ENCODE assay signal across 8 cellular contexts in the genomic region with DNA sequence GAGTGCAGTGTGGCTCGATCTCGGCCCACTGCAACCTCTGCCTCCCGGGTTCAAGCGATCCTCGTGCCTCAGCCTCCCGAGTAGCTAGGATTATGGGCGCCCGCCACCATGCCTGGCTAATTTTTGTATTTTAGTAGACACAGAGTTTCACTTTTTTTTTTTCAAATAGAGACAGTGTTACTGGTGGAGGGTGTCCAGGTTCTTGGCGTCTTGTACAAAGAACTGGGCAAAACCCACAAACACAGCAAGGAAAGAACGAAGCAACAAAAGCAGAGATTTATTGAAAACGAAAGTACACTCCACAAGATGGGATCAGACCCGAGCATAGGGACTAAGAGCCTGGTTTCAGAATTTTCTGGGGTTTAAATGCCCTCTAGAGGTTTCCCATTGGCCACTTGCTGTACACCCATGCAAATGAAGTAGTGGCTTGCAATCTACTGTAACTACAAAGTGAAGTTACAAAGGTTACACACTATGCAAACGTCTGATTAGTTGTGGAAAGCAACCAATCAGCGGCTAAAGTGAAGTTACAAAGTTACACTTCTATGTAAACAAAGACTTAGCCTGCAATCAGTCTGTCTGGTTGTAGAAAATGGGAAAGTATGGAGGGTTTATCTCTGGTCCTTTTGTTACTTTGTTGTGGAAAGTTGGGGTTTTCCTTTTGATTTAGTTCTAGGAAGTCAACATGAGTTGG.
DNase-seq lines count a peak whose midpoint lies in the region; ATAC-seq and TF ChIP-seq lines count a peak whose summit lies in the region.

No MANE protein-coding gene starts in this region.

- H3K27me3 Mint-ChIP-seq in T-helper 17 cell, result no peaks in the 10 kb centered on the region

- peaks cover 4% of the 10 kb centered on the region for H3K4me1 Mint-ChIP-seq in T-helper 17 cell

- H3K4me3 ChIP-seq in right lobe of liver, result peak overlapping the region; percentile 1 to 49 (median 45)
- no peak overlapping the region for H3K4me3 ChIP-seq in uterus

- no peaks in the 10 kb centered on the region for H3K27me3 ChIP-seq in right lobe of liver
- no peaks in the 10 kb centered on the region for H3K27me3 ChIP-seq in uterus

- H3K9me3 ChIP-seq in T-helper 17 cell (ENCODE audit: control insufficient read depth, low read length, poor library complexity, severe bottlenecking) (no peaks in the 10 kb centered on the region), right lobe of liver (no peaks in the 10 kb centered on the region), uterus (no peaks in the 10 kb centered on the region)

- H3K4me1 ChIP-seq in right lobe of liver (peaks cover 0 to 27% (median 8%) of the 10 kb centered on the region in 4 donors), uterus (no peaks in the 10 kb centered on the region)

- WGBS in right lobe of liver (ENCODE audit: insufficient coverage, low coverage, low lambda C conversion rate, missing lambda C conversion rate), result 40% methylated on average over 10 of the region's 14 CpGs

- TF ChIP-seq CTCF in right lobe of liver (IDR thresholded peaks at IDR 0.05) (peak in 2 of 4 donors; percentile 28 to 38), uterus (IDR thresholded peaks at IDR 0.05) (no peak)

- intact Hi-C loops in right lobe of liver (cut with DNase I), result no loop called here
- intact Hi-C loops in uterus (cut with DNase I; ENCODE audit: low total_unique reads), result no loop called here

- ATAC-seq in T-helper 17 cell (no peak), right lobe of liver (peak; percentile 61 to 80 (median 70)), HG02870 (IDR thresholded peaks at IDR 0.05; ENCODE audit: unreplicated experiment) (no peak), HG03565 (IDR thresholded peaks at IDR 0.05; ENCODE audit: unreplicated experiment) (no peak)

- peak overlapping the region; percentile 96 for H3K27ac Mint-ChIP-seq in T-helper 17 cell

- H3K27ac ChIP-seq in right lobe of liver, result peak overlapping the region; percentile 75 to 95 (median 87)
- peak overlapping the region in 1 of 2 donors; percentile 92 for H3K27ac ChIP-seq in uterus

- no peaks in the 10 kb centered on the region for H3K36me3 Mint-ChIP-seq in T-helper 17 cell (ENCODE audit: low read depth)

- H3K4me3 Mint-ChIP-seq in T-helper 17 cell, result peak overlapping the region; percentile 82

- TF ChIP-seq POLR2A in right lobe of liver (IDR thresholded peaks at IDR 0.05) (peak; percentile 72), uterus (IDR thresholded peaks at IDR 0.05) (no peak)

- H3K36me3 ChIP-seq in right lobe of liver (no peaks in the 10 kb centered on the region), uterus (no peaks in the 10 kb centered on the region)

- DNase-seq in Ammon's horn (ENCODE audit: low spot score), result peak; percentile 24
- peak; percentile 55 for DNase-seq in GM04504 (ENCODE audit: low read depth)
- DNase-seq in T-helper 17 cell, result no peak
- DNase-seq in right lobe of liver, result peak in 1 of 3 donors; percentile 59
- no peak for DNase-seq in kidney glomerular epithelial cell (lab: John Stamatoyannopoulos, UW)
- no peak for DNase-seq in uterus

Comparison
In these comparisons a context has a peak if more than half of its experiments do, and no peak if none do; other contexts are left out.
1. DNase-seq: peak in Ammon's horn (single experiment) and GM04504 (single experiment); none in T-helper 17 cell (0 of 3), kidney glomerular epithelial cell (single experiment) and uterus (0 of 2).
2. ATAC-seq: peak in right lobe of liver (4 of 4); none in T-helper 17 cell (single experiment), HG02870 (single experiment) and HG03565 (single experiment).
3. H3K4me3 ChIP-seq: peak in right lobe of liver (3 of 3); none in uterus (0 of 2).